29 cellular contexts compared by ENCODE assay signal in the genomic region with DNA sequence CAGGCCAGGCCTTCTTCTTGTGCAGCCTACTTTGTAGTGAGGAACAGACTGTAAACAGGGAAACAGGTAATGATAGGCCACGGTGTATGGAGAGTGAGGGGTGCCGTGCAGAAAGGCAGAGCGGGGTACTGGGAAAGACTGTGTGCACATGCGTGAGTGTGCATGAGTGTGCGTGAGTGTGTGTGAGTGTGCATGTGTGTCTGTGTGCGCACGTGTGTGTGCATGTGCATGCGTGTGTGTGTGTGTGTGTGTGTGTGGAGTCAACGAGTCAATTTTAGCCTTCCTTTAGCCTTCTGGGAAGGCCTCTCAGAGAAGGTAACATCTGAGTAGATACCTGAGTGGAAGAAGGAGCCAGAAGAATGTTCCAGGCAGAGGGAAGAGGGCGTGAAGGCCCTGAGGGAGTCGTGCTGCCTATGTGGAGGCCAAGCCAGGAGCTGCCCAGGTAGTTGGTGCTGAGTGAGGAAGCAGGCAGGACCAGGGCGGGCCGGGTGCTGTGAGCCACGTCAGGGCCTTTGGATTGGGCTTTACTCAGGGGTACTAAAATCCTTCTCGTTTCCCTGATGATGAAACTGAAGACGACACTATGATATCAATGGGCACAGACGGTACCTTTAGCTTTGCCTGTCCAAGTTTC. TPM values are rescaled to one million over a fixed set of nuclear protein-coding genes. Genes with fewer than 3 reads are reported as not detected.
"Had no signal": no experiment of that assay in that cellular context is flagged by ENCODE, and none has a peak within 500 bp of the region (broad histone marks: within the 10 kb centered on the region; RNA-seq: fewer than 3 reads in every experiment).

No MANE protein-coding gene starts in this region.

- H3K27me3 ChIP-seq: uterus had no signal

- H3K36me3 ChIP-seq: left lung, pancreas, prostate gland, sigmoid colon, spleen, suprapubic skin, thoracic aorta, tibial artery, upper lobe of right lung, uterus had no signal

- H3K4me3 ChIP-seq: left lung, pancreas, prostate gland, sigmoid colon, spleen, suprapubic skin, thoracic aorta, tibial artery, upper lobe of right lung, uterus had no signal

- H3K27ac Mint-ChIP-seq: immature natural killer cell; memory B cell; naive thymus-derived CD8-positive, alpha-beta T cell; nephron; stimulated activated naive B cell treated with anti-CD40 and anti-IgM and Interleukin-4, amounts not matched to agents 10 μg/mL and 1 μg/mL and 100 μg/mL, for 72 hours had no signal

- H3K27ac ChIP-seq: left lung, pancreas, prostate gland, sigmoid colon, spleen, suprapubic skin, thoracic aorta, tibial artery, upper lobe of right lung, uterus had no signal

- DNase-seq: hypothalamus; immature natural killer cell; kidney; left colon; left lung; naive thymus-derived CD8-positive, alpha-beta T cell; nucleus accumbens; pancreas; posterior cingulate gyrus; retina; right cardiac atrium; sigmoid colon; small intestine; spleen; stimulated activated CD4-positive, alpha-beta T cell treated with anti-CD3 and anti-CD28 coated beads, Interleukin-4, amount 100 ng/mL, for 24 hours; stimulated activated naive B cell treated with anti-CD40 and anti-IgM and Interleukin-4, amounts not matched to agents 10 μg/mL and 1 μg/mL and 100 μg/mL, for 72 hours; stimulated activated naive CD8-positive, alpha-beta T cell treated with anti-CD3 and anti-CD28 coated beads, Interleukin-15, Interleukin-2, amounts not matched to agents 100 U/mL and 50 U/mL, for 24 hours; tibial artery; trophoblast cell; upper lobe of right lung; uterus had no signal

- H3K4me1 ChIP-seq: left lung, pancreas, prostate gland, spleen, suprapubic skin, upper lobe of right lung, uterus had no signal

- H3K4me1 Mint-ChIP-seq: immature natural killer cell; memory B cell; naive thymus-derived CD8-positive, alpha-beta T cell; neural crest cell had no signal

- ATAC-seq: left colon; left lung; naive thymus-derived CD8-positive, alpha-beta T cell; pancreas; right cardiac atrium; stimulated activated naive B cell treated with anti-CD40 and anti-IgM and Interleukin-4, amounts not matched to agents 10 μg/mL and 1 μg/mL and 100 μg/mL, for 72 hours; stimulated activated naive CD8-positive, alpha-beta T cell treated with anti-CD3 and anti-CD28 coated beads, Interleukin-15, Interleukin-2, amounts not matched to agents 100 U/mL and 50 U/mL, for 24 hours; upper lobe of right lung had no signal

- H3K4me3 Mint-ChIP-seq: immature natural killer cell; memory B cell; naive thymus-derived CD8-positive, alpha-beta T cell; nephron; neural crest cell; stimulated activated naive B cell treated with anti-CD40 and anti-IgM and Interleukin-4, amounts not matched to agents 10 μg/mL and 1 μg/mL and 100 μg/mL, for 72 hours had no signal

- H3K9me3 ChIP-seq: pancreas, prostate gland, thoracic aorta had no signal

- FAIRE-seq: islet of Langerhans, kidney, pancreas, small intestine had no signal

RNA-seq across cellular contexts. Expression of a gene that starts 6.3 kb away (rescaled TPM):
- total RNA-seq: lung microvascular endothelial cell; naive thymus-derived CD8-positive, alpha-beta T cell; neural crest cell; upper lobe of right lung had no signal
- polyA plus RNA-seq: immature natural killer cell had no signal
